In genomic region chr3:32913790-32914446, GRCh38 we compare ENCODE assay signal across 11 cellular contexts. TPM values are rescaled to one million over a fixed set of nuclear protein-coding genes. Genes with fewer than 3 reads are reported as not detected.
DNase-seq lines count a peak whose midpoint lies in the region; ATAC-seq, FAIRE-seq and TF ChIP-seq lines count a peak whose summit lies in the region.
"Had no signal": no experiment of that assay in that cellular context is flagged by ENCODE, and none has a peak within 500 bp of the region (broad histone marks: within the 10 kb centered on the region; RNA-seq: fewer than 3 reads in every experiment).

No MANE protein-coding gene starts in this region.

- H3K79me2 ChIP-seq in HepG2 (ENCODE audit: insufficient read depth, low read length) = no peaks in the 10 kb centered on the region

- no peaks in the 10 kb centered on the region for H3K36me3 Mint-ChIP-seq in activated T-cell treated with anti-CD3 and anti-CD28 coated beads, Interleukin-2, amount 50 U/mL, for 24 hours (ENCODE audit: low read depth)

- no peak overlapping the region for H3K4me3 Mint-ChIP-seq in activated T-cell treated with anti-CD3 and anti-CD28 coated beads, Interleukin-2, amount 50 U/mL, for 24 hours

- TF ChIP-seq POLR2A in HepG2 (IDR thresholded peaks at IDR 0.05; ENCODE audit: insufficient read depth in 1 of 2, low read depth in 2 of 2, low read length in 2 of 2) = no peak
- TF ChIP-seq POLR2A in right lobe of liver (IDR thresholded peaks at IDR 0.05) = no peak

- no peaks in the 10 kb centered on the region for H3K9me3 ChIP-seq in HepG2 (ENCODE audit: low read length)
- H3K9me3 ChIP-seq in right lobe of liver = no peaks in the 10 kb centered on the region
- H3K9me3 ChIP-seq in lower lobe of right lung = peaks cover 7% of the 10 kb centered on the region

- H3K4me1 Mint-ChIP-seq in activated T-cell treated with anti-CD3 and anti-CD28 coated beads, Interleukin-2, amount 50 U/mL, for 24 hours (ENCODE audit: low read depth) = peaks cover 5% of the 10 kb centered on the region

- H3K36me3 ChIP-seq in HepG2 (replicated peaks in 1 of 2; ENCODE audit: control insufficient read depth in 1 of 2, insufficient read depth in 2 of 2, low read length in 2 of 2) (no peaks in the 10 kb centered on the region), right lobe of liver (no peaks in the 10 kb centered on the region), lower lobe of right lung (no peaks in the 10 kb centered on the region)

- no peak for TF ChIP-seq RAD21 in HepG2 (CRISPR knock-in tag; IDR thresholded peaks at IDR 0.05)

- H3K4me2 ChIP-seq in HepG2 (ENCODE audit: low read depth, low read length) = no peak overlapping the region; the same call in 1 of the 2 replicates

- CTCF ChIA-PET in HepG2 (lab: Yijun Ruan, JAX; ENCODE audit: low intra/inter-chr PET ratio, low total read pairs) = no interaction called here

- H2AFZ ChIP-seq in HepG2 (ENCODE audit: low read length) = no peak overlapping the region

- intact Hi-C loops in HepG2 (cut with micrococcal nuclease; ENCODE audit: unreplicated experiment) (no loop called here), right lobe of liver (cut with DNase I) (no loop called here), lower lobe of right lung (cut with DNase I) (no loop called here)

- ATAC-seq in HepG2 (peak; percentile 25), right lobe of liver (no peak), lower lobe of right lung (peak; percentile 87 to 95), HG03521 (IDR thresholded peaks at IDR 0.05; ENCODE audit: unreplicated experiment) (no peak)

- peaks cover 12% of the 10 kb centered on the region for H3K9me3 Mint-ChIP-seq in activated T-cell treated with anti-CD3 and anti-CD28 coated beads, Interleukin-2, amount 50 U/mL, for 24 hours

- FAIRE-seq in HepG2 (lab: Jason Lieb, UNC) = no peak
- FAIRE-seq: colon had no signal

- no peak for DNase-seq in HepG2 (ENCODE audit: low spot score)
- DNase-seq in right lobe of liver = no peak
- peak; percentile 80 for DNase-seq in dedifferentiated amniotic fluid mesenchymal stem cell (ENCODE audit: extremely low spot score)
- DNase-seq in lower lobe of right lung = no peak
- no peak for DNase-seq in stimulated activated naive CD4-positive, alpha-beta T cell (lab: John Stamatoyannopoulos, UW)
- DNase-seq in activated T-cell treated with anti-CD3 and anti-CD28 coated beads, Interleukin-2, amount 50 U/mL, for 24 hours = no peak
- no peak for DNase-seq in globus pallidus (ENCODE audit: low spot score)
- DNase-seq: Kasumi-1 had no signal

- no peak for TF ChIP-seq CTCF in HepG2 (CRISPR knock-in tag; IDR thresholded peaks at IDR 0.05)
- TF ChIP-seq CTCF in right lobe of liver (IDR thresholded peaks at IDR 0.05) = no peak
- TF ChIP-seq CTCF in lower lobe of right lung (IDR thresholded peaks at IDR 0.05) = no peak

- 28% methylated on average over 7 of the region's 7 CpGs for WGBS in HepG2 (ENCODE audit: low lambda C conversion rate)
- 45% methylated on average over 6 of the region's 7 CpGs for WGBS in right lobe of liver (ENCODE audit: insufficient coverage, low coverage, low lambda C conversion rate, missing lambda C conversion rate)

- POLR2A ChIA-PET in HepG2 (lab: Yijun Ruan, JAX) = no interaction called here

- H3K27me3 Mint-ChIP-seq in activated T-cell treated with anti-CD3 and anti-CD28 coated beads, Interleukin-2, amount 50 U/mL, for 24 hours = no peaks in the 10 kb centered on the region

- H3K4me3 ChIP-seq in HepG2 (replicated peaks in 1 of 3; ENCODE audit: insufficient read depth in 1 of 3, low read depth in 2 of 3, low read length in 3 of 3) = no peak overlapping the region
- no peak overlapping the region for H3K4me3 ChIP-seq in right lobe of liver
- H3K4me3 ChIP-seq in lower lobe of right lung = no peak overlapping the region

- H3K4me1 ChIP-seq in HepG2 (ENCODE audit: insufficient read depth, low read length) (peaks cover 15% of the 10 kb centered on the region), right lobe of liver (no peaks in the 10 kb centered on the region), lower lobe of right lung (peaks cover 16% of the 10 kb centered on the region)

- no TSS peak for BruUV-seq in HepG2 (replicated peaks; lab: Mats Ljungman, UMichigan)

- H3K27ac ChIP-seq in HepG2 (ENCODE audit: extremely low read length, insufficient read depth, low read length) (no peak overlapping the region), right lobe of liver (no peak overlapping the region), lower lobe of right lung (peak overlapping the region; percentile 19)

- H3K27me3 ChIP-seq in HepG2 (ENCODE audit: control insufficient read depth in 1 of 2, insufficient read depth in 2 of 2, low read length in 2 of 2) (no peaks in the 10 kb centered on the region), right lobe of liver (no peaks in the 10 kb centered on the region), lower lobe of right lung (ENCODE audit: low read depth) (no peaks in the 10 kb centered on the region)

- in situ Hi-C loops in HepG2 (cut with HindIII; ENCODE audit: extremely low pct_ligation_motif_present, low pct_unique_long_range_greater_than_20kb) = no loop called here

- TF ChIP-seq EP300 in HepG2 (IDR thresholded peaks at IDR 0.05; ENCODE audit: low read depth in 2 of 2, low read length in 2 of 2) (no peak), HepG2 (CRISPR knock-in tag; IDR thresholded peaks at IDR 0.05; ENCODE audit: borderline replicate concordance) (no peak)

- H3K27ac Mint-ChIP-seq in activated T-cell treated with anti-CD3 and anti-CD28 coated beads, Interleukin-2, amount 50 U/mL, for 24 hours = no peak overlapping the region

- no peaks in the 10 kb centered on the region for H4K20me1 ChIP-seq in HepG2 (ENCODE audit: insufficient read depth, low read length)

- no peak overlapping the region for H3K9ac ChIP-seq in HepG2 (ENCODE audit: insufficient read depth, low read depth, low read length)

TF ChIP-seq in HepG2, 621 proteins besides CTCF, POLR2A, EP300 and RAD21:
- TF ChIP-seq ELF4 (CRISPR knock-in tag; IDR thresholded peaks at IDR 0.05; ENCODE audit: borderline replicate concordance) (no peak), TEAD2 (CRISPR knock-in tag; IDR thresholded peaks at IDR 0.05) (no peak), SATB2 (CRISPR knock-in tag; IDR thresholded peaks at IDR 0.05) (no peak), ZZZ3 (CRISPR knock-in tag; IDR thresholded peaks at IDR 0.05; ENCODE audit: borderline replicate concordance) (no peak), ZNF362 (CRISPR knock-in tag; IDR thresholded peaks at IDR 0.05; ENCODE audit: borderline replicate concordance) (peak; percentile 47; the same call in 1 of the 2 replicates), ZBTB38 (CRISPR knock-in tag; IDR thresholded peaks at IDR 0.05) (no peak)

RNA-seq across cellular contexts. Expression of gene CCR4, which starts 37.5 kb away (rescaled TPM):
- total RNA-seq in HepG2 (2016; rRNA removed; fragmentation: Illumina TruSeq; extraction: Trizol) = 0.04 and 0.06 TPM in 2 replicates
- not detected in 2 replicates for total RNA-seq in HepG2 (2016; cell fraction: cytosol; rRNA removed; fragmentation: Illumina TruSeq; extraction: Trizol; ENCODE audit: low read depth)
- 0.06 and 0.11 TPM in 2 replicates for total RNA-seq in HepG2 (2016; cell fraction: insoluble cytoplasmic fraction; rRNA removed; fragmentation: Illumina TruSeq; extraction: Trizol)
- total RNA-seq in HepG2 (2016; cell fraction: membrane; rRNA removed; fragmentation: Illumina TruSeq; extraction: Trizol) = not detected in 2 replicates
- total RNA-seq in HepG2 (2016; cell fraction: nucleus; rRNA removed; fragmentation: Illumina TruSeq; extraction: Trizol) = 0.16 TPM in 1 of 2 replicates, not detected in the other
- polyA plus RNA-seq in HepG2 (2011; rRNA removed) = 0.05 TPM in 2 replicates
- 0.01 TPM in 1 of 2 replicates, not detected in the other for polyA plus RNA-seq in HepG2 (2011; cell fraction: cytosol; rRNA removed)
- 0.05 and 0.06 TPM in 2 replicates for polyA plus RNA-seq in HepG2 (2011; cell fraction: nucleus; rRNA removed)
- polyA plus RNA-seq in HepG2 (2012) = not detected in 2 replicates
- not detected in 2 replicates for polyA plus RNA-seq in HepG2 (2016; cell fraction: cytosol; fragmentation: Illumina TruSeq; extraction: Trizol; ENCODE audit: low read depth)
- not detected in 2 replicates for polyA plus RNA-seq in HepG2 (2016; cell fraction: insoluble cytoplasmic fraction; fragmentation: Illumina TruSeq; extraction: Trizol; ENCODE audit: low read depth)
- not detected in 2 replicates for polyA plus RNA-seq in HepG2 (2016; cell fraction: membrane; fragmentation: Illumina TruSeq; extraction: Trizol; ENCODE audit: low read depth)
- polyA plus RNA-seq in HepG2 (2016; cell fraction: nucleus; fragmentation: Illumina TruSeq; extraction: Trizol; ENCODE audit: insufficient read depth, low read depth) = 0.24 and 0.29 TPM in 2 replicates
- 0.05 and 0.16 TPM in 2 replicates for polyA minus RNA-seq in HepG2 (2011; rRNA and poly(A)+ RNA removed; ENCODE audit: low replicate concordance)
- polyA minus RNA-seq in HepG2 (2011; cell fraction: cytosol; rRNA and poly(A)+ RNA removed) = not detected in 2 replicates
- polyA minus RNA-seq in HepG2 (2011; cell fraction: nucleus; rRNA and poly(A)+ RNA removed) = 0.37 TPM in 1 of 2 replicates, not detected in the other
- under 1 TPM; 0.06 to 0.23 (median 0.11) TPM for total RNA-seq in right lobe of liver
- total RNA-seq in lower lobe of right lung = 0.92 TPM
- total RNA-seq: A673 had no signal

Comparison
In these comparisons a context has a peak if more than half of its experiments do, and no peak if none do; other contexts are left out.
1. ATAC-seq: peak in HepG2 (single experiment) and lower lobe of right lung (2 of 2); none in right lobe of liver (0 of 4) and HG03521 (single experiment).